ENCODE assay signal across 4 cellular contexts in genomic region chr3:174366904-174367303, GRCh38.
DNase-seq lines count a peak whose midpoint lies in the region; ATAC-seq, FAIRE-seq and TF ChIP-seq lines count a peak whose summit lies in the region.
"Not testable (repeated sequence)": the region's sequence is repeated elsewhere in the genome, so short reads cannot be mapped to it uniquely, and the experiment has no call there.

No MANE protein-coding gene starts in this region.

- not testable (repeated sequence) for H3K27me3 Mint-ChIP-seq in H9 (ENCODE audit: low read depth)

- H3K4me1 ChIP-seq in A549; H9 (ENCODE audit: insufficient read depth, low read length); HEK293 (ENCODE audit: control insufficient read depth, insufficient read depth, low read length); H1 (replicated peaks in 1 of 4; ENCODE audit: control insufficient read depth in 3 of 4, insufficient read depth in 4 of 4, low read length in 3 of 4): not testable (repeated sequence)

- ATAC-seq in A549, result not testable (repeated sequence)

- H2AFZ ChIP-seq in H9 (ENCODE audit: low read length) (peak overlapping the region; percentile 56), H1 (ENCODE audit: low read length) (0 out of 2 replicates have a peak overlapping the region, but pooled peaks have one; percentile 31)

- WGBS in A549 (ENCODE audit: missing lambda C conversion rate), result 61% methylated on average over 5 of the region's 5 CpGs
- no CpG with 5 or more reads among the region's 5 CpGs for WGBS in H9 (ENCODE audit: extremely low coverage, insufficient read length, low lambda C conversion rate)
- 81% methylated on average over 5 of the region's 5 CpGs; no CpG with 5 or more reads in 1 of the 2 experiments for WGBS in H1 (ENCODE audit: extremely low coverage in 1 of 2, insufficient coverage in 1 of 2, insufficient read length in 1 of 2, insufficient replicate concordance in 2 of 2, low coverage in 1 of 2, low lambda C conversion rate in 2 of 2, missing lambda C conversion rate in 1 of 2), 2 experiments

- H3K27me3 ChIP-seq in H9 (ENCODE audit: insufficient read depth, low read length); H1 (replicated peaks in 1 of 4; ENCODE audit: control insufficient read depth in 3 of 4, extremely low read depth in 1 of 4, insufficient read depth in 3 of 4, low read length in 3 of 4): not testable (repeated sequence)

- not testable (repeated sequence) for H3K36me3 Mint-ChIP-seq in H9 (ENCODE audit: insufficient read depth in 1 of 3, low read depth in 3 of 3)

- not testable (repeated sequence) for H2BK12ac ChIP-seq in H9 (ENCODE audit: insufficient read length, low read depth, low read length); H1 (ENCODE audit: low read depth, low read length)

- H3K14ac ChIP-seq in H9 (ENCODE audit: insufficient read depth, low read length); H1 (ENCODE audit: insufficient read length): not testable (repeated sequence)

- not testable (repeated sequence) for H2BK5ac ChIP-seq in H9 (ENCODE audit: insufficient read length, low read length); H1 (ENCODE audit: low read depth, low read length)

- not testable (repeated sequence) for H3K9me3 ChIP-seq in A549; H9 (ENCODE audit: control insufficient read depth, low read depth, low read length); HEK293 (ENCODE audit: control insufficient read depth, insufficient read depth, low read depth, low read length); H1 (ENCODE audit: insufficient read depth in 2 of 2, low read depth in 1 of 2, low read length in 1 of 2)

- not testable (repeated sequence) for H3K79me1 ChIP-seq in H9 (ENCODE audit: insufficient read depth, low read depth, low read length, poor library complexity, severe bottlenecking); H1 (ENCODE audit: low read depth, low read length)

- not testable (repeated sequence) for H3K18ac ChIP-seq in H9 (ENCODE audit: insufficient read length, low read depth, low read length); H1 (ENCODE audit: extremely low read depth, low read length)

- not testable (repeated sequence) for H2AK5ac ChIP-seq in H9 (ENCODE audit: insufficient read length, low read length); H1 (ENCODE audit: low read depth, low read length)

- not testable (repeated sequence) for H3K4me2 ChIP-seq in A549; H9 (ENCODE audit: insufficient read depth, insufficient read length, low read length); H1 (ENCODE audit: insufficient read depth in 1 of 2, low read depth in 2 of 2, low read length in 2 of 2)

- not testable (repeated sequence) for H3K4ac ChIP-seq in H9 (ENCODE audit: low read depth, low read length); H1 (replicated peaks; ENCODE audit: insufficient read length, low read depth, low read length)

- FAIRE-seq in A549 (lab: Jason Lieb, UNC); H1 (lab: Jason Lieb, UNC): not testable (repeated sequence)

- CTCF ChIA-PET in A549 (lab: Yijun Ruan, JAX); HEK293 (lab: Yijun Ruan, JAX); H1 (lab: Charles Lee; ENCODE audit: partially characterized antibody): not testable (repeated sequence)

- H3K36me3 ChIP-seq in HEK293 (ENCODE audit: control insufficient read depth in 2 of 2, insufficient read depth in 1 of 2, low read length in 2 of 2); H1 (ENCODE audit: control insufficient read depth in 2 of 4, insufficient read depth in 4 of 4, low read length in 3 of 4): not testable (repeated sequence)

- not testable (repeated sequence) for H4K91ac ChIP-seq in H9 (ENCODE audit: insufficient read length, low read depth, low read length); H1 (replicated peaks; ENCODE audit: insufficient read length, low read length)

- H3K4me1 Mint-ChIP-seq in H9, result not testable (repeated sequence)

- not testable (repeated sequence) for H3K9me3 Mint-ChIP-seq in H9

- H3K56ac ChIP-seq in H9 (ENCODE audit: insufficient read length, low read depth, low read length); H1 (replicated peaks; ENCODE audit: insufficient read length, low read depth, low read length): not testable (repeated sequence)

- peak overlapping the region; percentile 68; the same call in 1 of the 2 replicates for H2BK15ac ChIP-seq in H9 (ENCODE audit: low read depth, low read length)
- H2BK15ac ChIP-seq in H1 (ENCODE audit: low read length), result not testable (repeated sequence)

- not testable (repeated sequence) for DNase-seq in A549 (ENCODE audit: low read depth in 1 of 2, low spot score in 1 of 2); H9; H1 (ENCODE audit: low read depth in 1 of 2, low spot score in 2 of 2)

- H4K20me1 ChIP-seq in H9 (ENCODE audit: control insufficient read depth, insufficient read depth, insufficient read length); H1 (replicated peaks in 1 of 2; ENCODE audit: control insufficient read depth in 1 of 2, insufficient read depth in 2 of 2, low read length in 2 of 2): not testable (repeated sequence)

- not testable (repeated sequence) for H2BK20ac ChIP-seq in H9 (ENCODE audit: low read depth, low read length, poor library complexity, severe bottlenecking); H1 (ENCODE audit: low read length)

- H3K79me2 ChIP-seq in H9 (ENCODE audit: insufficient read depth, low read length); H1 (ENCODE audit: control insufficient read depth in 1 of 2, insufficient read depth in 2 of 2, low read length in 2 of 2): not testable (repeated sequence)

- not testable (repeated sequence) for H3T11ph ChIP-seq in H9 (ENCODE audit: low read length)

- H3K9ac ChIP-seq in H9 (ENCODE audit: extremely low read depth, insufficient read length, low read length); H1 (replicated peaks in 1 of 4; ENCODE audit: extremely low read depth in 1 of 4, low read depth in 3 of 4, low read length in 3 of 4): not testable (repeated sequence)

- H3K27ac Mint-ChIP-seq in H9, result not testable (repeated sequence)

- not testable (repeated sequence) for H3K27ac ChIP-seq in A549; H9 (ENCODE audit: insufficient read length, low read depth, low read length); HEK293 (ENCODE audit: extremely low read depth, low read depth, low read length); H1 (ENCODE audit: low read depth, low read length)

- TF ChIP-seq RAD21 in A549 (conservative IDR thresholded peaks at IDR 0.05 in 1 of 2, IDR thresholded peaks at IDR 0.05 in 1 of 2); H1 (IDR thresholded peaks at IDR 0.05 in 1 of 2, conservative IDR thresholded peaks at IDR 0.05 in 1 of 2; ENCODE audit: low read depth in 2 of 2, low read length in 2 of 2): not testable (repeated sequence)

- H3K4me3 Mint-ChIP-seq in H9, result not testable (repeated sequence)

- not testable (repeated sequence) for H3K23me2 ChIP-seq in H9 (ENCODE audit: insufficient read length, low read depth, low read length, poor library complexity, severe bottlenecking); H1 (ENCODE audit: low read depth, low read length)

- POLR2A ChIA-PET in A549 (lab: Yijun Ruan, JAX); HEK293 (lab: Yijun Ruan, JAX); H1 (lab: Charles Lee; ENCODE audit: partially characterized antibody): not testable (repeated sequence)

- H2BK120ac ChIP-seq in H9 (ENCODE audit: low read depth, low read length, poor library complexity, severe bottlenecking); H1 (replicated peaks; ENCODE audit: low read depth, low read length): not testable (repeated sequence)

- H3K4me3 ChIP-seq in A549; HEK293 (ENCODE audit: low read depth, low read length); H1 (ENCODE audit: extremely low read depth in 1 of 4, insufficient read depth in 2 of 4, low read depth in 3 of 4, low read length in 4 of 4): not testable (repeated sequence)

- not testable (repeated sequence) for TF ChIP-seq POLR2A in A549 (IDR thresholded peaks at IDR 0.05; ENCODE audit: low read length); H1 (IDR thresholded peaks at IDR 0.05; ENCODE audit: control extremely low read depth in 1 of 2, low read depth in 2 of 2, low read length in 2 of 2)

- not testable (repeated sequence) for H4K8ac ChIP-seq in H9 (replicated peaks; ENCODE audit: insufficient read length, low read depth, low read length); H1 (ENCODE audit: extremely low read depth, insufficient read depth, low read length)

- H4K5ac ChIP-seq in H9 (ENCODE audit: insufficient read length, low read depth, low read length); H1 (ENCODE audit: insufficient read length, low read depth, low read length): not testable (repeated sequence)

- not testable (repeated sequence) for TF ChIP-seq EP300 in A549 (IDR thresholded peaks at IDR 0.05); H1 (IDR thresholded peaks at IDR 0.05; ENCODE audit: borderline replicate concordance in 1 of 2, low read depth in 2 of 2, low read length in 2 of 2)

- not testable (repeated sequence) for TF ChIP-seq CTCF in A549 (IDR thresholded peaks at IDR 0.05); H9 (conservative IDR thresholded peaks at IDR 0.05); HEK293 (tag by site-specific recombination; IDR thresholded peaks at IDR 0.05); H1 (IDR thresholded peaks at IDR 0.05; ENCODE audit: control extremely low read depth in 1 of 3, insufficient read depth in 1 of 3, low read depth in 1 of 3, low read length in 3 of 3)

- H3K23ac ChIP-seq in H9 (ENCODE audit: insufficient read length, low read depth, low read length); H1 (ENCODE audit: insufficient read length): not testable (repeated sequence)

TF ChIP-seq in A549, 52 proteins besides CTCF, POLR2A, EP300 and RAD21:
- TF ChIP-seq ZC3H11A (IDR thresholded peaks at IDR 0.05), result peak; percentile 37
